Comparison of ENCODE assay signal across 8 cellular contexts in the genomic region with DNA sequence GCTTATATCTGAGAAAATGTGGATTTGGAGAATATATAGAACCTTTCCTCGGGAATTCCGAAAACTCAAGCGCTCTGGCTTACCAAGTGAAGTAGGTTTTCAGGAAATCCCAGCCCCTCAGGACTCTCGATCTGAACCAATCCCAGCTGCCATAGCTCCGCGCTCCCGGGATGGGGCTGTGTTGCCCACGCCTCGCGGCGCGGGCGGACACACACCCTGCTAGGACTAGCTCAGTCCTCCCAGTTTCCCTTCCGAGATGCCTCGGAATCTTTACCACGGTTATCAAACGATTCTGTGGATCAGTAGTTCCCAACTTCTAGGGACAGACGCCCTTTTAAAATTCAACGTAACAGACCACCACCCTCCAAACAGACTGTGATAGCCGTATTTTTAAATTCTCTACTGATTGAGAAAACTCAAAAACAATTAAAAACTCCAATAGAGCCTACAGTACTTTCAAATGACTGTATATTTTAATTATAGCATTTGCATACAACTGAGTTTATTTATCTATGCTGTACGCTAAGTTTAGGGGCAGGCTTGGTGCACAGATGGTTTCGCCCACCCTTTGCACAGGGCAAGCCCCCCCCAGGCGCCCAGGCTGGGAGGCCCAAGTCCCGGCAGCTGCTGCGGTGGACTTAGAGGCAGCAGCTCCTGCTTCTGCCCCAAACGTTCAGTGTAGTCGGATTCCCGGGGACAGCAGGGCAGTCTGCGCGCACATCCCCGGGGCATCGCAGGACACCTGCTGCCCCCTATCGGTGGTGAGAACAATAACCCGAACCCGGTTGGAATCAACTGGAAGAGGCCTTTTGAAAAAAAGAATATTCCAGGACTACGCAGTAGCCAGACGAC. TPM values are rescaled to one million over a fixed set of nuclear protein-coding genes. Genes with fewer than 3 reads are reported as not detected.
DNase-seq lines count a peak whose midpoint lies in the region; ATAC-seq, FAIRE-seq and TF ChIP-seq lines count a peak whose summit lies in the region.

No MANE protein-coding gene starts in this region.

- no peaks in the 10 kb centered on the region for H3K9me1 ChIP-seq in endothelial cell of umbilical vein (replicated peaks; ENCODE audit: control insufficient read depth, extremely low read depth, insufficient read depth, low read length)

- peaks cover 0 to 3% of the 10 kb centered on the region in 2 experiments for H3K27me3 ChIP-seq in endothelial cell of umbilical vein (ENCODE audit: control insufficient read depth in 2 of 2, insufficient read depth in 2 of 2, low read length in 2 of 2)

- peak; percentile 53 for ATAC-seq in GM19043 (IDR thresholded peaks at IDR 0.05; ENCODE audit: low read depth, unreplicated experiment)
- ATAC-seq in HG03196 (IDR thresholded peaks at IDR 0.05; ENCODE audit: unreplicated experiment) = peak; percentile 60

- intact Hi-C loops in endothelial cell of umbilical vein (cut with micrococcal nuclease) = loop anchor here (1.0 to 10.0 kb wide), 5 partner anchors 8 to 235 kb away; no protein-coding TSS in a partner anchor

- peaks cover 20% of the 10 kb centered on the region for H3K4me1 ChIP-seq in endothelial cell of umbilical vein (ENCODE audit: control insufficient read depth, extremely low read depth, insufficient read depth, low read length)
- H3K4me1 ChIP-seq in mesodermal cell (ENCODE audit: control insufficient read depth, insufficient read depth, low read length, poor library complexity, severe bottlenecking) = peaks cover 3% of the 10 kb centered on the region

- peak overlapping the region; percentile 94 for H3K4me2 ChIP-seq in endothelial cell of umbilical vein (ENCODE audit: insufficient read depth, low read length)

- POLR2A ChIA-PET in endothelial cell of umbilical vein (lab: Charles Lee) = no interaction called here

- dilution Hi-C loops in endothelial cell of umbilical vein (cut with MboI; ENCODE audit: extremely low pct_ligation_motif_present, low sequenced_read_pairs) = no loop called here

- BruUV-seq in endothelial cell of umbilical vein (replicated peaks; lab: Mats Ljungman, UMichigan) = no TSS peak

- H3K36me3 ChIP-seq in endothelial cell of umbilical vein (ENCODE audit: control insufficient read depth in 2 of 2, extremely low read depth in 1 of 2, insufficient read depth in 2 of 2, low read length in 2 of 2) (no peaks in the 10 kb centered on the region), mesodermal cell (ENCODE audit: control insufficient read depth, insufficient read depth, low read length) (no peaks in the 10 kb centered on the region)

- CTCF ChIA-PET in endothelial cell of umbilical vein (lab: Charles Lee) = interaction anchor here (0.6 to 5.5 kb wide), 49 partner anchors 8 to 813 kb away, joined by 3 to 88 read pairs (median 3); partner anchors contain the start of gene BBX

- H2AFZ ChIP-seq in endothelial cell of umbilical vein (ENCODE audit: low read depth, low read length) = peak overlapping the region; percentile 92

- H3K9me3 ChIP-seq in endothelial cell of umbilical vein (replicated peaks; ENCODE audit: control insufficient read depth, insufficient read depth, low read length) (no peaks in the 10 kb centered on the region), mesodermal cell (ENCODE audit: control insufficient read depth, low read length) (no peaks in the 10 kb centered on the region)

- peak; percentile 79 for FAIRE-seq in endothelial cell of umbilical vein (lab: Jason Lieb, UNC)

- H3K27ac ChIP-seq in endothelial cell of umbilical vein (ENCODE audit: insufficient read depth, low read depth, low read length) (no peak overlapping the region), mesodermal cell (ENCODE audit: low read depth, low read length, severe bottlenecking) (no peak overlapping the region)

- no peaks in the 10 kb centered on the region for H4K20me1 ChIP-seq in endothelial cell of umbilical vein (replicated peaks; ENCODE audit: control insufficient read depth, extremely low read depth, insufficient read depth, low read length)

- WGBS in mesodermal cell (ENCODE audit: insufficient coverage in 2 of 2), 2 experiments = 6 to 11% methylated on average over 28 of the region's 37 CpGs

- TF ChIP-seq CTCF in endothelial cell of umbilical vein (IDR thresholded peaks at IDR 0.05; ENCODE audit: extremely low read depth in 1 of 2, insufficient read depth in 1 of 2, low read depth in 1 of 2, low read length in 2 of 2) = peak; percentile 90 to 92

- no peaks in the 10 kb centered on the region for H3K79me2 ChIP-seq in endothelial cell of umbilical vein (ENCODE audit: control insufficient read depth, insufficient read depth, low read length)

- no peak for TF ChIP-seq POLR2A in endothelial cell of umbilical vein (IDR thresholded peaks at IDR 0.05; ENCODE audit: low read depth, low read length)

- H3K4me3 ChIP-seq in endothelial cell of umbilical vein (replicated peaks in 1 of 3; ENCODE audit: insufficient read depth in 1 of 3, low read depth in 1 of 3, low read length in 3 of 3) (peak overlapping the region; percentile 21 to 75 (median 32)), mesodermal cell (ENCODE audit: extremely low read depth, insufficient read depth, low read length, poor library complexity, severe bottlenecking) (peak overlapping the region; percentile 37)

- H3K9ac ChIP-seq in endothelial cell of umbilical vein (replicated peaks; ENCODE audit: extremely low read depth, insufficient read depth, low read length) = peak overlapping the region; percentile 12

- DNase-seq in C1 segment of cervical spinal cord (lab: John Stamatoyannopoulos, UW) (peak in 13 of 14 donors; percentile 26 to 85 (median 75)), NCI-H774 (lab: John Stamatoyannopoulos, UW) (peak; percentile 61), endothelial cell of umbilical vein (ENCODE audit: low read depth, low spot score) (peak; percentile 83)
- peak; percentile 61 for DNase-seq in activated CD8-positive, alpha-beta memory T cell treated with anti-CD3 and anti-CD28 coated beads, Interleukin-2, amount 50 U/mL, for 4 hours
- peak; percentile 25 to 45 for DNase-seq in stimulated activated CD8-positive, alpha-beta memory T cell treated with anti-CD3 and anti-CD28 coated beads, Interleukin-15, amount 100 ng/mL, for 48 hours (ENCODE audit: low read depth in 2 of 2)

TF ChIP-seq in endothelial cell of umbilical vein, 7 proteins besides CTCF, POLR2A, EP300 and RAD21:
- TF ChIP-seq POLR2AphosphoS5 (IDR thresholded peaks at IDR 0.05; ENCODE audit: insufficient read depth, low read depth, low read length) (no peak), JUN (IDR thresholded peaks at IDR 0.05; ENCODE audit: borderline replicate concordance, insufficient read depth, insufficient read length, low read depth) (no peak), MAX (IDR thresholded peaks at IDR 0.05; ENCODE audit: insufficient read depth, insufficient read length) (no peak), FOS (IDR thresholded peaks at IDR 0.05; ENCODE audit: borderline replicate concordance, insufficient read depth, low read length) (no peak), GATA2 (IDR thresholded peaks at IDR 0.05; ENCODE audit: insufficient read depth, insufficient read length, low read depth, low read length) (no peak), MYC (IDR thresholded peaks at IDR 0.05; ENCODE audit: low read depth, low read length) (no peak), EZH2 (IDR thresholded peaks at IDR 0.05; ENCODE audit: borderline replicate concordance, low read depth, low read length, severe bottlenecking) (no peak)

RNA-seq across cellular contexts. Expression of gene CCDC54, which starts 52.3 kb away (rescaled TPM):
- total RNA-seq in endothelial cell of umbilical vein = not detected in 2 replicates
- not detected in 2 replicates for polyA plus RNA-seq in endothelial cell of umbilical vein
- polyA plus RNA-seq in endothelial cell of umbilical vein (2011; cell fraction: cytosol; rRNA removed) = not detected in 2 replicates
- not detected in 2 replicates for polyA plus RNA-seq in endothelial cell of umbilical vein (2011; cell fraction: nucleus; rRNA removed)
- 0.12 TPM in 1 of 2 replicates, not detected in the other for polyA plus RNA-seq in endothelial cell of umbilical vein (2012)
- 0.17 TPM in 1 of 2 replicates, not detected in the other for polyA minus RNA-seq in endothelial cell of umbilical vein
- polyA minus RNA-seq in endothelial cell of umbilical vein (2011; cell fraction: cytosol; rRNA and poly(A)+ RNA removed) = not detected
- not detected in 2 replicates for polyA minus RNA-seq in endothelial cell of umbilical vein (2011; cell fraction: nucleus; rRNA and poly(A)+ RNA removed)
- polyA plus RNA-seq in mesodermal cell (2013, experiment 1 of 2) = not detected
- not detected for polyA plus RNA-seq in mesodermal cell (2013, experiment 2 of 2)
